ENCODE assay signal across 1 cellular context in genomic region chr10:28684986-28685580, GRCh38.
TF ChIP-seq lines count a peak whose summit lies in the region.

No MANE protein-coding gene starts in this region.

TF ChIP-seq in GM23338, 12 proteins besides CTCF, POLR2A, EP300 and RAD21 (continued from another document):
- TF ChIP-seq POLR2AphosphoS5 (IDR thresholded peaks at IDR 0.05; ENCODE audit: low read depth) = no peak
- no peak for TF ChIP-seq ZNF114 (CRISPR knock-in tag; IDR thresholded peaks at IDR 0.05)
- no peak for TF ChIP-seq EZH2phosphoT487 (IDR thresholded peaks at IDR 0.05; ENCODE audit: unreplicated experiment)
- no peak for TF ChIP-seq ZNF462 (CRISPR knock-in tag; IDR thresholded peaks at IDR 0.05)
- no peak for TF ChIP-seq ZNF331 (CRISPR knock-in tag; IDR thresholded peaks at IDR 0.05; ENCODE audit: low read depth)
